10 cellular contexts compared by ENCODE assay signal in the genomic region with DNA sequence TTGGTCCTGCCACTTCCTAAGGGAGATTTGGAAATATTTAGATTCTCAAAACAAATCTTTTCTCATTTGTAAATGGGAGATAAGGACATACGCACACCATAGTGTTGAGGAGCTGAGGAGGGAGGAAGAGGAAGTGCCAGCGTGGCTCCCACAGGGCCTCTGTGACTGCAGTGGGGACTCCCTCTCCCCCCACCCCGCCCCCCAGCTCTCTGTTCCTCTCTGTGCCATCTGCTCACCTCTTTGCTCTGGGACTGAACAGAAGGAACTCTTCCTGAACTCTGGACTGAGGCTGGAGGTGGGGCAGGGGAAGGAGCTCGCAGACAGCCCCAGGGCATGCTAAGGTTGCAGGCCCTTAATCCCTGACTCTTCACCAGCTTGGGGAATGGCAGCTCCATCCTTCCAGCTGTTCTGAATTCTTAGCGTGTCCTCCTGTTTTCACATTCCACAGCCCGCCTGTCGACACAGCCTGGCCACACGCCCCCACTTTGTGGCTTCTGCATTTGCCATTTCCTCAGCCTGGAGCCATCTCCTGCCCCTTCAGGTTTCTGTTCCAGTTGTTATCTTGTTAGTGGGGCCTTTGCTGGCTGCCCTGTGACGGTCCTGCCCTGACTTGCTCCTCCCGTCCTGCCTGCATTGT. TPM values are rescaled to one million over a fixed set of nuclear protein-coding genes. Genes with fewer than 3 reads are reported as not detected.
DNase-seq lines count a peak whose midpoint lies in the region; ATAC-seq and TF ChIP-seq lines count a peak whose summit lies in the region.
"Had no signal": no experiment of that assay in that cellular context is flagged by ENCODE, and none has a peak within 500 bp of the region (broad histone marks: within the 10 kb centered on the region; RNA-seq: fewer than 3 reads in every experiment).

No MANE protein-coding gene starts in this region.

- no peaks in the 10 kb centered on the region; the same call in 1 of the 2 replicates for H3K79me2 ChIP-seq in SK-N-SH (ENCODE audit: insufficient read depth)

- H3K4me2 ChIP-seq in SK-N-SH = no peak overlapping the region

- no peak for ATAC-seq in activated T-cell treated with anti-CD3 and anti-CD28 coated beads, Interleukin-2, amount 50 U/mL, for 72 hours (replicated peaks in 1 of 2)
- ATAC-seq in gastroesophageal sphincter (peak; percentile 53), HG02885 (IDR thresholded peaks at IDR 0.05; ENCODE audit: poor library complexity, unreplicated experiment) (no peak)

- intact Hi-C loops in spleen (cut with DNase I; ENCODE audit: low total_unique reads) = no loop called here

- H3K27me3 ChIP-seq in gastroesophageal sphincter (no peaks in the 10 kb centered on the region), spleen (replicated peaks in 1 of 7) (no peaks in the 10 kb centered on the region), SK-N-SH (ENCODE audit: insufficient read depth) (no peaks in the 10 kb centered on the region)

- no peak overlapping the region for H2AFZ ChIP-seq in SK-N-SH (ENCODE audit: low read depth)

- no peaks in the 10 kb centered on the region for H3K9me3 Mint-ChIP-seq in activated T-cell treated with anti-CD3 and anti-CD28 coated beads, Interleukin-2, amount 50 U/mL, for 72 hours

- no peaks in the 10 kb centered on the region for H3K9me3 ChIP-seq in gastroesophageal sphincter
- no peaks in the 10 kb centered on the region for H3K9me3 ChIP-seq in spleen
- no peaks in the 10 kb centered on the region for H3K9me3 ChIP-seq in SK-N-SH

- H3K4me1 ChIP-seq in gastroesophageal sphincter (no peaks in the 10 kb centered on the region), spleen (peaks cover 0 to 18% (median 13%) of the 10 kb centered on the region in 6 donors), SK-N-SH (ENCODE audit: control insufficient read depth in 1 of 2, insufficient read depth in 2 of 2, low read depth in 1 of 2, low read length in 1 of 2) (no peaks in the 10 kb centered on the region)

- H3K4me3 Mint-ChIP-seq in activated T-cell treated with anti-CD3 and anti-CD28 coated beads, Interleukin-2, amount 50 U/mL, for 72 hours = no peak overlapping the region

- TF ChIP-seq CTCF in gastroesophageal sphincter (IDR thresholded peaks at IDR 0.05) (no peak), spleen (IDR thresholded peaks at IDR 0.05 in 8 of 11, conservative IDR thresholded peaks at IDR 0.05 in 3 of 11) (no peak), SK-N-SH (IDR thresholded peaks at IDR 0.05) (no peak)

- H3K4me3 ChIP-seq in gastroesophageal sphincter (no peak overlapping the region), spleen (no peak overlapping the region), SK-N-SH (ENCODE audit: low read depth in 2 of 2, low read length in 1 of 2) (no peak overlapping the region)
- H3K4me3 ChIP-seq: coronary artery had no signal

- H3F3A ChIP-seq in SK-N-SH (replicated peaks; ENCODE audit: insufficient read depth) = no peaks in the 10 kb centered on the region

- peaks cover 13 to 34% of the 10 kb centered on the region in 2 donors for H3K36me3 Mint-ChIP-seq in activated T-cell treated with anti-CD3 and anti-CD28 coated beads, Interleukin-2, amount 50 U/mL, for 72 hours (ENCODE audit: insufficient read depth in 2 of 2)

- peaks cover 4% of the 10 kb centered on the region for H3K4me1 Mint-ChIP-seq in activated T-cell treated with anti-CD3 and anti-CD28 coated beads, Interleukin-2, amount 50 U/mL, for 72 hours (ENCODE audit: low read depth)

- TF ChIP-seq EP300 in gastroesophageal sphincter (IDR thresholded peaks at IDR 0.05) (no peak), SK-N-SH (IDR thresholded peaks at IDR 0.05; ENCODE audit: borderline replicate concordance in 1 of 2, low read depth in 1 of 2, low read length in 1 of 2) (no peak)

- no peak overlapping the region for H3K27ac ChIP-seq in gastroesophageal sphincter
- peak overlapping the region; percentile 5 to 79 (median 66) for H3K27ac ChIP-seq in spleen
- no peak overlapping the region for H3K27ac ChIP-seq in SK-N-SH (ENCODE audit: low read depth in 2 of 2, low read length in 1 of 2)

- TF ChIP-seq RAD21 in SK-N-SH (IDR thresholded peaks at IDR 0.05; ENCODE audit: low read length) = no peak

- no peaks in the 10 kb centered on the region for H4K20me1 ChIP-seq in SK-N-SH (ENCODE audit: insufficient read depth)

- no peaks in the 10 kb centered on the region for H3K9me2 ChIP-seq in SK-N-SH

- H3K27ac Mint-ChIP-seq in activated T-cell treated with anti-CD3 and anti-CD28 coated beads, Interleukin-2, amount 50 U/mL, for 72 hours = peak overlapping the region; percentile 33

- no peak overlapping the region for H3K9ac ChIP-seq in SK-N-SH

- DNase-seq in activated T-cell treated with anti-CD3 and anti-CD28 coated beads, Interleukin-2, amount 50 U/mL, for 72 hours = no peak
- no peak for DNase-seq in activated T-cell treated with anti-CD3 and anti-CD28 coated beads, Interleukin-2, amount 50 U/mL, for 1 hour
- peak; percentile 17 for DNase-seq in SIG-M5 (lab: John Stamatoyannopoulos, UW)
- DNase-seq in spleen = peak; percentile 82
- no peak for DNase-seq in SK-N-SH
- no peak for DNase-seq in midbrain (lab: John Stamatoyannopoulos, UW)
- DNase-seq: NCI-H1436 had no signal

- TF ChIP-seq POLR2A in gastroesophageal sphincter (IDR thresholded peaks at IDR 0.05) = no peak
- TF ChIP-seq POLR2A in spleen (IDR thresholded peaks at IDR 0.05) = no peak

- POLR2A ChIA-PET in SK-N-SH (lab: Yijun Ruan, JAX) = no interaction called here

- H3K36me3 ChIP-seq in gastroesophageal sphincter (peaks cover 0 to 98% of the 10 kb centered on the region in 2 donors), spleen (peaks cover 18 to 100% (median 97%) of the 10 kb centered on the region in 6 donors), SK-N-SH (replicated peaks in 1 of 2; ENCODE audit: control insufficient read depth in 1 of 2, insufficient read depth in 2 of 2, low read length in 1 of 2) (peaks cover 31 to 57% of the 10 kb centered on the region in 2 experiments)

- CTCF ChIA-PET in SK-N-SH (lab: Yijun Ruan, JAX) = interaction anchor here (1.1 to 2.1 kb wide), 2 partner anchors 14 kb away, joined by 4 to 7 read pairs; no protein-coding TSS in a partner anchor

- WGBS in gastroesophageal sphincter (ENCODE audit: low coverage in 1 of 2), 2 donors = 74 to 78% methylated on average over 3 to 10 of the region's 10 CpGs
- 36 to 51% (median 44%) methylated on average over 10 of the region's 10 CpGs for WGBS in spleen, 5 donors
- WGBS in SK-N-SH (ENCODE audit: low lambda C conversion rate) = 93% methylated on average over 10 of the region's 10 CpGs

- H3K27me3 Mint-ChIP-seq in activated T-cell treated with anti-CD3 and anti-CD28 coated beads, Interleukin-2, amount 50 U/mL, for 72 hours (ENCODE audit: low read depth) = no peaks in the 10 kb centered on the region

TF ChIP-seq in SK-N-SH, 30 proteins besides CTCF, POLR2A, EP300 and RAD21:
- no peak for TF ChIP-seq GABPA (IDR thresholded peaks at IDR 0.05; ENCODE audit: low read depth)
- no peak for TF ChIP-seq FOSL2 (IDR thresholded peaks at IDR 0.05; ENCODE audit: borderline replicate concordance, low read depth)
- no peak for TF ChIP-seq SMC3 (IDR thresholded peaks at IDR 0.05; ENCODE audit: low read depth, low read length)
- TF ChIP-seq NRF1 (IDR thresholded peaks at IDR 0.05; ENCODE audit: low read depth, low read length) = no peak
- TF ChIP-seq CHD2 (IDR thresholded peaks at IDR 0.05; ENCODE audit: low read length, partially characterized antibody) = no peak
- TF ChIP-seq, protein P1, sequence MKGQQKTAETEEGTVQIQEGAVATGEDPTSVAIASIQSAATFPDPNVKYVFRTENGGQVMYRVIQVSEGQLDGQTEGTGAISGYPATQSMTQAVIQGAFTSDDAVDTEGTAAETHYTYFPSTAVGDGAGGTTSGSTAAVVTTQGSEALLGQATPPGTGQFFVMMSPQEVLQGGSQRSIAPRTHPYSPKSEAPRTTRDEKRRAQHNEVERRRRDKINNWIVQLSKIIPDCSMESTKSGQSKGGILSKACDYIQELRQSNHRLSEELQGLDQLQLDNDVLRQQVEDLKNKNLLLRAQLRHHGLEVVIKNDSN (IDR thresholded peaks at IDR 0.05; ENCODE audit: borderline replicate concordance, low read depth) = no peak
- TF ChIP-seq FOXJ3 (CRISPR knock-in tag; IDR thresholded peaks at IDR 0.05) = no peak
- TF ChIP-seq, protein P2, sequence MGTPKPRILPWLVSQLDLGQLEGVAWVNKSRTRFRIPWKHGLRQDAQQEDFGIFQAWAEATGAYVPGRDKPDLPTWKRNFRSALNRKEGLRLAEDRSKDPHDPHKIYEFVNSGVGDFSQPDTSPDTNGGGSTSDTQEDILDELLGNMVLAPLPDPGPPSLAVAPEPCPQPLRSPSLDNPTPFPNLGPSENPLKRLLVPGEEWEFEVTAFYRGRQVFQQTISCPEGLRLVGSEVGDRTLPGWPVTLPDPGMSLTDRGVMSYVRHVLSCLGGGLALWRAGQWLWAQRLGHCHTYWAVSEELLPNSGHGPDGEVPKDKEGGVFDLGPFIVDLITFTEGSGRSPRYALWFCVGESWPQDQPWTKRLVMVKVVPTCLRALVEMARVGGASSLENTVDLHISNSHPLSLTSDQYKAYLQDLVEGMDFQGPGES (IDR thresholded peaks at IDR 0.05; ENCODE audit: low read depth, low read length) = no peak
- TF ChIP-seq EZH2phosphoT487 (IDR thresholded peaks at IDR 0.05; ENCODE audit: borderline replicate concordance, low read depth) = no peak

RNA-seq across cellular contexts. Expression of a gene that starts 11.5 kb away (rescaled TPM):
- 10 to 100 TPM; 49.6 to 49.8 TPM for total RNA-seq in activated T-cell treated with anti-CD3 and anti-CD28 coated beads, Interleukin-2, amount 50 U/mL, for 72 hours
- 10 to 100 TPM; 22.3 to 32.5 (median 29.8) TPM for total RNA-seq in gastroesophageal sphincter
- 10 to 100 TPM; 32.3 to 39.0 (median 36.8) TPM for total RNA-seq in spleen
- 10 to 100 TPM; 30.2 to 38.7 (median 33.3) TPM for polyA plus RNA-seq in spleen
- 51.9 and 52.4 TPM in 2 replicates for polyA plus RNA-seq in SK-N-SH (2012; rRNA removed)
- polyA plus RNA-seq in SK-N-SH (2012; cell fraction: cytosol; rRNA removed) = 41.9 and 42.7 TPM in 2 replicates
- polyA plus RNA-seq in SK-N-SH (2012; cell fraction: nucleus; rRNA removed) = 69.0 and 76.6 TPM in 2 replicates

RNA-seq across cellular contexts. Expression of a gene that starts 42.6 kb away (rescaled TPM):
- total RNA-seq in activated T-cell treated with anti-CD3 and anti-CD28 coated beads, Interleukin-2, amount 50 U/mL, for 72 hours = 10 to 100 TPM; 80.5 to 83.3 TPM
- total RNA-seq in gastroesophageal sphincter (100 to 1,000 TPM in 3 of 4 donors, 10 to 100 TPM in 1; 86.3 to 134 (median 104) TPM), spleen (10 to 100 TPM; 55.8 to 76.9 (median 62.2) TPM)
- polyA plus RNA-seq in spleen (10 to 100 TPM; 18.5 to 26.7 (median 20.1) TPM), SK-N-SH (2012; rRNA removed) (45.2 and 48.2 TPM in 2 replicates)
- 53.4 and 58.2 TPM in 2 replicates for polyA plus RNA-seq in SK-N-SH (2012; cell fraction: cytosol; rRNA removed)
- 28.8 and 37.1 TPM in 2 replicates for polyA plus RNA-seq in SK-N-SH (2012; cell fraction: nucleus; rRNA removed)

RNA-seq across cellular contexts. Expression of a gene that starts 47.2 kb away (rescaled TPM):
- total RNA-seq in activated T-cell treated with anti-CD3 and anti-CD28 coated beads, Interleukin-2, amount 50 U/mL, for 72 hours = 10 to 100 TPM; 37.8 to 48.8 TPM
- total RNA-seq in gastroesophageal sphincter = 10 to 100 TPM; 36.2 to 46.6 (median 41.5) TPM
- 10 to 100 TPM; 48.0 to 68.9 (median 54.9) TPM for total RNA-seq in spleen
- polyA plus RNA-seq in spleen = 10 to 100 TPM in 1 of 3 donors, 1 to 10 TPM in 2; 5.8 to 11.9 (median 6.6) TPM
- polyA plus RNA-seq in SK-N-SH (2012; rRNA removed) = 3.9 and 4.6 TPM in 2 replicates
- 4.5 and 4.7 TPM in 2 replicates for polyA plus RNA-seq in SK-N-SH (2012; cell fraction: cytosol; rRNA removed)
- polyA plus RNA-seq in SK-N-SH (2012; cell fraction: nucleus; rRNA removed) = 8.1 and 9.0 TPM in 2 replicates

Comparison
In these comparisons a context has a peak if more than half of its experiments do, and no peak if none do; other contexts are left out.
1. DNase-seq: peak in SIG-M5 (single experiment) and spleen (single experiment); none in activated T-cell treated with anti-CD3 and anti-CD28 coated beads, Interleukin-2, amount 50 U/mL, for 72 hours (0 of 2), activated T-cell treated with anti-CD3 and anti-CD28 coated beads, Interleukin-2, amount 50 U/mL, for 1 hour (single experiment), SK-N-SH (single experiment) and midbrain (single experiment).
2. H3K27ac ChIP-seq: peak in spleen (8 of 8); none in gastroesophageal sphincter (0 of 4) and SK-N-SH (0 of 2).